ENCODE assay signal across 33 cellular contexts in the genomic region with DNA sequence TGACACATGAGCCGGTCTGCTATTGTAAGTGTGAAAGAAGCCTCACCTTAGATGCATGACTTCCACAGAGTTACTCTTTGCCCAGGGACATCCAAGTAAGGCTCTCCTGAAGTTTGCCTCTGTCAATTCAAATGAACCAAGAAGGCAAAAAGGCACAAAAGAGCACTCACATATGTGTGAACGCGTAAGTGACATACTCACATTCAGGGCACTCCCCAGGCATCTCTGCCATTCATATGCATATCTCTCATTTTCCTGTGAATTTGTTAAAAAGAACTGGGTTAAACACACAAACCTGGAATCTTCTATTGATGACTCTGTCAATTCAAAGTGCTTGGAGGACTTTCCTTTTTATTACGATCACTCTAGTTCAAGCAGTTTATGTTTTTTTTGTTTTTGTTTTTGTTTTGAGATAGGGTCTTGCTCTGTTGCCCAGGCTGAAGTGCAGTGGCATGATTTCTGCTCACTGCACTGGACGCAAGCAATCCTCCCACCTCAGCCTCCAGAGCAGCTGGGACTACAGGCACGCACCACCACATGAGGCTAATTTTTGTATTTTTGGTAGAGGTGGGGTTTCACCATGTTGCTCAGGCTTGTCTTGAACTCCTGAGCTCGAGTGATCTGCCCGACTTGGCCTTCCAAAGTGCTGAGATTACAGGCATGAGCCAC.
"Had no signal": no experiment of that assay in that cellular context is flagged by ENCODE, and none has a peak within 500 bp of the region (broad histone marks: within the 10 kb centered on the region; RNA-seq: fewer than 3 reads in every experiment).

No MANE protein-coding gene starts in this region.

- H3K9me3 ChIP-seq: body of pancreas, breast epithelium had no signal

- H3K27ac Mint-ChIP-seq: activated CD4-positive, alpha-beta memory T cell treated with anti-CD3 and anti-CD28 coated beads, Interleukin-2, amount 10 ng/mL, durations not matched to agents 7 days and 5 days; activated CD4-positive, alpha-beta T cell treated with anti-CD3 and anti-CD28 coated beads for 36 hours; activated CD4-positive, alpha-beta T cell treated with anti-CD3 and anti-CD28 coated beads, Interleukin-2, amount 10 ng/mL, durations not matched to agents 7 days and 5 days; activated CD8-positive, alpha-beta memory T cell treated with anti-CD3 and anti-CD28 coated beads, Interleukin-2, amount 10 ng/mL, durations not matched to agents 7 days and 5 days; activated naive CD4-positive, alpha-beta T cell treated with anti-CD3 and anti-CD28 coated beads, Interleukin-2, amount 10 ng/mL, durations not matched to agents 7 days and 5 days; activated naive CD4-positive, alpha-beta T cell treated with anti-CD3 and anti-CD28 coated beads, Interleukin-2, amount 50 U/mL, for 24 hours; activated naive CD8-positive, alpha-beta T cell; activated naive CD8-positive, alpha-beta T cell treated with anti-CD3 and anti-CD28 coated beads, Interleukin-2, amount 10 ng/mL, durations not matched to agents 7 days and 5 days; activated naive CD8-positive, alpha-beta T cell treated with anti-CD3 and anti-CD28 coated beads, Interleukin-2, amount 50 U/mL, for 24 hours; activated T-helper 2 cell treated with anti-CD3 and anti-CD28 coated beads, Interferon-gamma antibody, Interleukin-2, Interleukin-4, amounts not matched to agents 10 μg/mL and 5 μg/mL and 100 μg/mL, durations not matched to agents 14 hours and 24 hours and 36 hours; T-helper 1 cell treated with Interleukin-12 subunit alpha and Interleukin-12 subunit beta and Interleukin-4 antibody, amounts not matched to agents 30 μg/mL and 1 μg/mL, for 36 hours; T-helper 2 cell treated with Interferon-gamma antibody and Interleukin-4, amounts not matched to agents 5 μg/mL and 100 μg/mL, for 36 hours had no signal

- H3K36me3 Mint-ChIP-seq: activated naive CD8-positive, alpha-beta T cell had no signal

- H3K27me3 Mint-ChIP-seq: activated CD4-positive, alpha-beta memory T cell treated with anti-CD3 and anti-CD28 coated beads, Interleukin-2, amount 10 ng/mL, durations not matched to agents 7 days and 5 days; activated CD4-positive, alpha-beta T cell treated with anti-CD3 and anti-CD28 coated beads for 36 hours; activated CD4-positive, alpha-beta T cell treated with anti-CD3 and anti-CD28 coated beads, Interleukin-2, amount 10 ng/mL, durations not matched to agents 7 days and 5 days; activated CD8-positive, alpha-beta memory T cell treated with anti-CD3 and anti-CD28 coated beads, Interleukin-2, amount 10 ng/mL, durations not matched to agents 7 days and 5 days; activated naive CD4-positive, alpha-beta T cell treated with anti-CD3 and anti-CD28 coated beads, Interleukin-2, amount 10 ng/mL, durations not matched to agents 7 days and 5 days; activated naive CD4-positive, alpha-beta T cell treated with anti-CD3 and anti-CD28 coated beads, Interleukin-2, amount 50 U/mL, for 24 hours; activated naive CD8-positive, alpha-beta T cell; activated naive CD8-positive, alpha-beta T cell treated with anti-CD3 and anti-CD28 coated beads, Interleukin-2, amount 10 ng/mL, durations not matched to agents 7 days and 5 days; activated naive CD8-positive, alpha-beta T cell treated with anti-CD3 and anti-CD28 coated beads, Interleukin-2, amount 50 U/mL, for 24 hours had no signal

- H3K4me1 ChIP-seq: body of pancreas, breast epithelium had no signal

- H3K27me3 ChIP-seq: body of pancreas, brain microvascular endothelial cell, breast epithelium had no signal

- ATAC-seq: activated CD4-positive, alpha-beta T cell treated with anti-CD3 and anti-CD28 coated beads for 36 hours; activated CD4-positive, CD25-positive, alpha-beta regulatory T cell treated with anti-CD3 and anti-CD28 coated beads, Interleukin-2, amount 50 U/mL, for 24 hours; activated CD8-positive, alpha-beta memory T cell treated with anti-CD3 and anti-CD28 coated beads, Interleukin-2, amount 10 ng/mL, durations not matched to agents 7 days and 5 days; activated CD8-positive, alpha-beta T cell treated with anti-CD3 and anti-CD28 coated beads, Interleukin-2, amount 10 ng/mL, durations not matched to agents 7 days and 5 days; activated naive CD8-positive, alpha-beta T cell treated with anti-CD3 and anti-CD28 coated beads, Interleukin-2, amount 50 U/mL, for 24 hours; activated T-cell treated with anti-CD3 and anti-CD28 coated beads, Interleukin-2, amount 50 U/mL, for 4 hours; body of pancreas had no signal

- H3K4me3 Mint-ChIP-seq: activated CD4-positive, alpha-beta memory T cell treated with anti-CD3 and anti-CD28 coated beads, Interleukin-2, amount 10 ng/mL, durations not matched to agents 7 days and 5 days; activated CD4-positive, alpha-beta T cell treated with anti-CD3 and anti-CD28 coated beads for 36 hours; activated CD4-positive, alpha-beta T cell treated with anti-CD3 and anti-CD28 coated beads, Interleukin-2, amount 10 ng/mL, durations not matched to agents 7 days and 5 days; activated CD8-positive, alpha-beta memory T cell treated with anti-CD3 and anti-CD28 coated beads, Interleukin-2, amount 10 ng/mL, durations not matched to agents 7 days and 5 days; activated CD8-positive, alpha-beta T cell treated with anti-CD3 and anti-CD28 coated beads, Interleukin-2, amount 10 ng/mL, durations not matched to agents 7 days and 5 days; activated naive CD4-positive, alpha-beta T cell treated with anti-CD3 and anti-CD28 coated beads, Interleukin-2, amount 10 ng/mL, durations not matched to agents 7 days and 5 days; activated naive CD4-positive, alpha-beta T cell treated with anti-CD3 and anti-CD28 coated beads, Interleukin-2, amount 50 U/mL, for 24 hours; activated naive CD8-positive, alpha-beta T cell; activated naive CD8-positive, alpha-beta T cell treated with anti-CD3 and anti-CD28 coated beads, Interleukin-2, amount 10 ng/mL, durations not matched to agents 7 days and 5 days; activated naive CD8-positive, alpha-beta T cell treated with anti-CD3 and anti-CD28 coated beads, Interleukin-2, amount 50 U/mL, for 24 hours; activated T-cell treated with anti-CD3 and anti-CD28 coated beads, Interleukin-2, amount 50 U/mL, for 4 hours; T-helper 1 cell treated with Interleukin-12 subunit alpha and Interleukin-12 subunit beta and Interleukin-4 antibody, amounts not matched to agents 30 μg/mL and 1 μg/mL, for 36 hours; T-helper 2 cell treated with Interferon-gamma antibody and Interleukin-4, amounts not matched to agents 5 μg/mL and 100 μg/mL, for 36 hours had no signal

- H3K27ac ChIP-seq: body of pancreas, brain microvascular endothelial cell, breast epithelium, VCaP had no signal

- H3K4me1 Mint-ChIP-seq: activated CD4-positive, alpha-beta T cell treated with anti-CD3 and anti-CD28 coated beads, Interleukin-2, amount 10 ng/mL, durations not matched to agents 7 days and 5 days; activated naive CD4-positive, alpha-beta T cell treated with anti-CD3 and anti-CD28 coated beads, Interleukin-2, amount 10 ng/mL, durations not matched to agents 7 days and 5 days had no signal

- H3K4me3 ChIP-seq: body of pancreas, breast epithelium had no signal

- DNase-seq: activated CD4-positive, alpha-beta memory T cell treated with anti-CD3 and anti-CD28 coated beads, Interleukin-2, amount 10 ng/mL, durations not matched to agents 7 days and 5 days; activated CD4-positive, alpha-beta T cell treated with anti-CD3 and anti-CD28 coated beads for 1 hour; activated CD4-positive, alpha-beta T cell treated with anti-CD3 and anti-CD28 coated beads for 36 hours; activated CD4-positive, alpha-beta T cell treated with anti-CD3 and anti-CD28 coated beads for 48 hours; activated CD4-positive, alpha-beta T cell treated with anti-CD3 and anti-CD28 coated beads, Interleukin-2, amount 10 ng/mL, durations not matched to agents 7 days and 5 days; activated CD4-positive, alpha-beta T cell treated with anti-CD3 and anti-CD28 coated beads, Interleukin-2, amount 50 U/mL, for 48 hours; activated CD4-positive, CD25-positive, alpha-beta regulatory T cell; activated CD8-positive, alpha-beta memory T cell treated with anti-CD3 and anti-CD28 coated beads for 24 hours; activated CD8-positive, alpha-beta memory T cell treated with anti-CD3 and anti-CD28 coated beads, Interleukin-2, amount 10 ng/mL, durations not matched to agents 7 days and 5 days; activated CD8-positive, alpha-beta memory T cell treated with anti-CD3 and anti-CD28 coated beads, Interleukin-2, amount 50 U/mL, for 48 hours; activated CD8-positive, alpha-beta T cell treated with anti-CD3 and anti-CD28 coated beads, Interleukin-2, amount 10 ng/mL, durations not matched to agents 7 days and 5 days; activated effector memory CD4-positive, alpha-beta T cell treated with Interleukin-2 at 50 U/mL for 16 hours; activated gamma-delta T cell; activated naive CD4-positive, alpha-beta T cell treated with anti-CD3 and anti-CD28 coated beads, Interleukin-2, amount 10 ng/mL, durations not matched to agents 7 days and 5 days; activated naive CD4-positive, alpha-beta T cell treated with Interleukin-2 at 50 U/mL for 16 hours; activated naive CD8-positive, alpha-beta T cell treated with anti-CD3 and anti-CD28 coated beads, Interleukin-2, amount 10 ng/mL, durations not matched to agents 7 days and 5 days; activated naive CD8-positive, alpha-beta T cell treated with anti-CD3 and anti-CD28 coated beads, Interleukin-2, amount 50 U/mL, for 24 hours; activated T-cell treated with anti-CD3 and anti-CD28 coated beads, Interleukin-2, amount 50 U/mL, for 4 hours; aorta; body of pancreas; brain microvascular endothelial cell; central memory CD4-positive, alpha-beta T cell; T-helper 1 cell; T-helper 2 cell; T-helper 9 cell had no signal

- H3K9me3 Mint-ChIP-seq: activated CD4-positive, alpha-beta memory T cell treated with anti-CD3 and anti-CD28 coated beads, Interleukin-2, amount 10 ng/mL, durations not matched to agents 7 days and 5 days; activated CD4-positive, alpha-beta T cell treated with anti-CD3 and anti-CD28 coated beads, Interleukin-2, amount 10 ng/mL, durations not matched to agents 7 days and 5 days; activated naive CD4-positive, alpha-beta T cell treated with anti-CD3 and anti-CD28 coated beads, Interleukin-2, amount 10 ng/mL, durations not matched to agents 7 days and 5 days; activated naive CD4-positive, alpha-beta T cell treated with anti-CD3 and anti-CD28 coated beads, Interleukin-2, amount 50 U/mL, for 24 hours; activated naive CD8-positive, alpha-beta T cell treated with anti-CD3 and anti-CD28 coated beads, Interleukin-2, amount 10 ng/mL, durations not matched to agents 7 days and 5 days; activated naive CD8-positive, alpha-beta T cell treated with anti-CD3 and anti-CD28 coated beads, Interleukin-2, amount 50 U/mL, for 24 hours; activated T-cell treated with anti-CD3 and anti-CD28 coated beads, Interleukin-2, amount 50 U/mL, for 4 hours; activated T-helper 2 cell treated with anti-CD3 and anti-CD28 coated beads, Interferon-gamma antibody, Interleukin-2, Interleukin-4, amounts not matched to agents 10 μg/mL and 5 μg/mL and 100 μg/mL, durations not matched to agents 14 hours and 24 hours and 36 hours; T-helper 1 cell treated with Interleukin-12 subunit alpha and Interleukin-12 subunit beta and Interleukin-4 antibody, amounts not matched to agents 30 μg/mL and 1 μg/mL, for 36 hours; T-helper 2 cell treated with Interferon-gamma antibody and Interleukin-4, amounts not matched to agents 5 μg/mL and 100 μg/mL, for 36 hours had no signal
